10 cellular contexts compared by ENCODE assay signal in the genomic region with DNA sequence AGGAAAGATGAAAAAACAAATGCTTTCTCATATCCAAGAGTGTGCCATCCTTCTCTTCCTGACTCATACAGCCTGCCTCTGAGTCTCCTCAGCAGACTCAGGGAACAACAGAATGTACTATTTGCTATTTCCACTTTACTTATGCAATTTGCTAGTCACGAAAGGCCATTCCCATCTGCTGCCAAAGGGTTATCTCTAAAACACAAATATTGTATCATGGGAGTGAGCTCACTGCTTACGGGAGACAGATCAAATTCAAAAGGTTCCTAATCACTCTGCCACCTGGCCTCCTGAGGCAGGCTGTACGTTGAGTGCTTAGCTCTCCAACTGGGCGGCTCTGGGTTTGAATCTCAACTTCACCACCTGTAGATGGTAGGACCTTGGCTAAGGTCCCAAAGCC.
DNase-seq lines count a peak whose midpoint lies in the region; ATAC-seq, FAIRE-seq and TF ChIP-seq lines count a peak whose summit lies in the region.
"Had no signal": no experiment of that assay in that cellular context is flagged by ENCODE, and none has a peak within 500 bp of the region (broad histone marks: within the 10 kb centered on the region; RNA-seq: fewer than 3 reads in every experiment).

No MANE protein-coding gene starts in this region.

- peaks cover 31% of the 10 kb centered on the region for H3F3A ChIP-seq in PC-9 (ENCODE audit: insufficient read depth, low read depth)

- H3K4me2 ChIP-seq in PC-9: peak overlapping the region; percentile 16; the same call in 1 of the 2 replicates

- CTCF ChIA-PET in PC-9 (lab: Charles Lee): no interaction called here

- H3K36me3 ChIP-seq in PC-9 (ENCODE audit: low read depth): no peaks in the 10 kb centered on the region
- no peaks in the 10 kb centered on the region for H3K36me3 ChIP-seq in gastroesophageal sphincter
- H3K36me3 ChIP-seq in small intestine (ENCODE audit: control insufficient read depth in 2 of 2, insufficient read depth in 2 of 2, low read length in 2 of 2): no peaks in the 10 kb centered on the region

- no peak overlapping the region for H3K4me3 ChIP-seq in PC-9
- no peak overlapping the region for H3K4me3 ChIP-seq in gastroesophageal sphincter
- no peak overlapping the region for H3K4me3 ChIP-seq in small intestine (ENCODE audit: low read depth in 1 of 2, low read length in 2 of 2)

- ATAC-seq in gastroesophageal sphincter: peak; percentile 52

- no TSS peak for BruUV-seq in PC-9 (replicated peaks; lab: Mats Ljungman, UMichigan)

- H3K27ac ChIP-seq in PC-9 (peak overlapping the region; percentile 56), gastroesophageal sphincter (peak overlapping the region in 1 of 4 donors; percentile 4), small intestine (ENCODE audit: low read depth in 1 of 2, low read length in 1 of 2) (peak overlapping the region in 1 of 2 donors; percentile 68)
- H3K27ac ChIP-seq: 22Rv1 had no signal

- H3K27me3 ChIP-seq in PC-9 (ENCODE audit: insufficient read depth, low read depth) (no peaks in the 10 kb centered on the region), gastroesophageal sphincter (no peaks in the 10 kb centered on the region), small intestine (ENCODE audit: control insufficient read depth in 2 of 2, insufficient read depth in 2 of 2, low read length in 2 of 2) (no peaks in the 10 kb centered on the region)

- H3K79me2 ChIP-seq in PC-9 (ENCODE audit: low read depth): peaks cover 12% of the 10 kb centered on the region

- TF ChIP-seq POLR2A in gastroesophageal sphincter (IDR thresholded peaks at IDR 0.05): no peak

- H3K4me1 ChIP-seq in PC-9 (replicated peaks; ENCODE audit: insufficient read depth) (peaks cover 63% of the 10 kb centered on the region), gastroesophageal sphincter (peaks cover 4 to 23% (median 7%) of the 10 kb centered on the region in 3 donors), small intestine (ENCODE audit: control insufficient read depth in 2 of 2, insufficient read depth in 1 of 2, low read depth in 1 of 2, low read length in 1 of 2) (peaks cover 1 to 4% of the 10 kb centered on the region in 2 donors)

- H2AFZ ChIP-seq in PC-9: no peak overlapping the region

- H3K9me3 ChIP-seq in PC-9 (ENCODE audit: insufficient read depth, low read depth) (no peaks in the 10 kb centered on the region), gastroesophageal sphincter (no peaks in the 10 kb centered on the region), small intestine (ENCODE audit: control insufficient read depth, low read depth) (no peaks in the 10 kb centered on the region)

- FAIRE-seq in small intestine (lab: Jason Lieb, UNC): no peak

- TF ChIP-seq CTCF in PC-9 (conservative IDR thresholded peaks at IDR 0.05) (no peak), gastroesophageal sphincter (IDR thresholded peaks at IDR 0.05) (no peak)

- POLR2A ChIA-PET in PC-9 (lab: Charles Lee; ENCODE audit: unreplicated experiment): no interaction called here

- intact Hi-C loops in PC-9 (cut with micrococcal nuclease; ENCODE audit: unreplicated experiment): no loop called here

- no peaks in the 10 kb centered on the region for H4K20me1 ChIP-seq in PC-9 (ENCODE audit: insufficient read depth)

- H3K9me2 ChIP-seq in PC-9 (ENCODE audit: insufficient read depth): no peaks in the 10 kb centered on the region

- DNase-seq in NCI-H1417 (lab: John Stamatoyannopoulos, UW) (peak in 2 of 3 experiments; percentile 6 to 24), NCI-H1417 treated with DMSO at 0.1 percent for 48 hours (lab: John Stamatoyannopoulos, UW) (no peak), PC-9 (peak in 1 of 2 experiments; percentile 60), small intestine (peak; percentile 70), SKM-1 treated with dmso at 0.1 percent for 144 hours (lab: John Stamatoyannopoulos, UW; ENCODE audit: unreplicated experiment) (no peak)
- DNase-seq in activated CD4-positive, alpha-beta T cell treated with anti-CD3 and anti-CD28 coated beads, Interleukin-2, amount 50 U/mL, for 1 hour: no peak
- no peak for DNase-seq in stimulated activated CD4-positive, alpha-beta T cell treated with anti-CD3 and anti-CD28 coated beads, Interleukin-4, amount 100 ng/mL, for 1 hour
- DNase-seq: stimulated activated CD4-positive, alpha-beta T cell treated with anti-CD3 and anti-CD28 coated beads, Interleukin-4, amount 100 ng/mL, for 4 hours had no signal

- no peak for TF ChIP-seq EP300 in gastroesophageal sphincter (IDR thresholded peaks at IDR 0.05)

- 55 to 71% methylated on average over 2 to 4 of the region's 4 CpGs for WGBS in gastroesophageal sphincter (ENCODE audit: low coverage in 1 of 2), 2 donors
- WGBS in small intestine, 3 donors: 15 to 58% (median 29%) methylated on average over 4 of the region's 4 CpGs

Comparison
In these comparisons a context has a peak if more than half of its experiments do, and no peak if none do; other contexts are left out.
1. DNase-seq: peak in NCI-H1417 (2 of 3) and small intestine (single experiment); none in NCI-H1417 treated with DMSO at 0.1 percent for 48 hours (single experiment), activated CD4-positive, alpha-beta T cell treated with anti-CD3 and anti-CD28 coated beads, Interleukin-2, amount 50 U/mL, for 1 hour (single experiment), SKM-1 treated with dmso at 0.1 percent for 144 hours (single experiment) and stimulated activated CD4-positive, alpha-beta T cell treated with anti-CD3 and anti-CD28 coated beads, Interleukin-4, amount 100 ng/mL, for 1 hour (single experiment).